ENCODE assay signal across 1 cellular context in the genomic region with DNA sequence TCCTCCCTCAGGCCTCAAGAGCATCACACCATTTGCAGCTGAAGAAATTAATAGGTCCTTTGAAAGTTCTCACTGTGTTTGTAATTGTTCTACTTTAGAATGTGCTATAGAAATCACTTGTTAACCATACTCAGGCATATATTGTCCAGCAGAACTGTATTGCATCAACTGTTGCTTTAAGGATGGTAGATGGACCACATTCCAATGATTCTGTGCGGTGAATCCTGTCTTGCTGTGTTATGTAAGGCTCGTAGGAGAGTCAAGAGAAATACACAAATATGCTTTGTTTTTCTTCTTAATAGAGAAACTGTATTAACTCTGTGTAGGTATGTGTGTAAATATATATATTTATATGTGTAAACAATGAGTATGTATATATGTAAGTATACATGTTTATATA.
TF ChIP-seq lines count a peak whose summit lies in the region.

No MANE protein-coding gene starts in this region.

TF ChIP-seq in IMR-90, 13 proteins besides CTCF, POLR2A, EP300 and RAD21:
- TF ChIP-seq NFE2L2 (IDR thresholded peaks at IDR 0.05; ENCODE audit: low read depth, low read length) (no peak), RCOR1 (IDR thresholded peaks at IDR 0.05; ENCODE audit: insufficient replicate concordance, low read length) (no peak), BHLHE40 (IDR thresholded peaks at IDR 0.05; ENCODE audit: low read depth, low read length) (no peak), CHD1 (IDR thresholded peaks at IDR 0.05; ENCODE audit: low read depth, low read length) (no peak), RFX5 (IDR thresholded peaks at IDR 0.05; ENCODE audit: low read depth, low read length) (no peak), MAZ (IDR thresholded peaks at IDR 0.05; ENCODE audit: borderline replicate concordance, low read depth, low read length) (no peak), FOS (IDR thresholded peaks at IDR 0.05; ENCODE audit: low read depth, low read length) (no peak), MXI1 (IDR thresholded peaks at IDR 0.05; ENCODE audit: borderline replicate concordance, low read depth, low read length) (no peak), CEBPB (IDR thresholded peaks at IDR 0.05; ENCODE audit: low read depth, low read length) (no peak), MAFK (IDR thresholded peaks at IDR 0.05; ENCODE audit: low read depth, low read length) (no peak), SMC3 (IDR thresholded peaks at IDR 0.05; ENCODE audit: low read depth, low read length) (no peak)
- TF ChIP-seq, protein P1, sequence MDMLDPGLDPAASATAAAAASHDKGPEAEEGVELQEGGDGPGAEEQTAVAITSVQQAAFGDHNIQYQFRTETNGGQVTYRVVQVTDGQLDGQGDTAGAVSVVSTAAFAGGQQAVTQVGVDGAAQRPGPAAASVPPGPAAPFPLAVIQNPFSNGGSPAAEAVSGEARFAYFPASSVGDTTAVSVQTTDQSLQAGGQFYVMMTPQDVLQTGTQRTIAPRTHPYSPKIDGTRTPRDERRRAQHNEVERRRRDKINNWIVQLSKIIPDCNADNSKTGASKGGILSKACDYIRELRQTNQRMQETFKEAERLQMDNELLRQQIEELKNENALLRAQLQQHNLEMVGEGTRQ (IDR thresholded peaks at IDR 0.05; ENCODE audit: low read depth, low read length) = no peak
- TF ChIP-seq, protein P2, sequence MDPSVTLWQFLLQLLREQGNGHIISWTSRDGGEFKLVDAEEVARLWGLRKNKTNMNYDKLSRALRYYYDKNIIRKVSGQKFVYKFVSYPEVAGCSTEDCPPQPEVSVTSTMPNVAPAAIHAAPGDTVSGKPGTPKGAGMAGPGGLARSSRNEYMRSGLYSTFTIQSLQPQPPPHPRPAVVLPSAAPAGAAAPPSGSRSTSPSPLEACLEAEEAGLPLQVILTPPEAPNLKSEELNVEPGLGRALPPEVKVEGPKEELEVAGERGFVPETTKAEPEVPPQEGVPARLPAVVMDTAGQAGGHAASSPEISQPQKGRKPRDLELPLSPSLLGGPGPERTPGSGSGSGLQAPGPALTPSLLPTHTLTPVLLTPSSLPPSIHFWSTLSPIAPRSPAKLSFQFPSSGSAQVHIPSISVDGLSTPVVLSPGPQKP (IDR thresholded peaks at IDR 0.05; ENCODE audit: borderline replicate concordance, low read depth, low read length) = no peak
